ENCODE assay signal across 1 cellular context in the genomic region with DNA sequence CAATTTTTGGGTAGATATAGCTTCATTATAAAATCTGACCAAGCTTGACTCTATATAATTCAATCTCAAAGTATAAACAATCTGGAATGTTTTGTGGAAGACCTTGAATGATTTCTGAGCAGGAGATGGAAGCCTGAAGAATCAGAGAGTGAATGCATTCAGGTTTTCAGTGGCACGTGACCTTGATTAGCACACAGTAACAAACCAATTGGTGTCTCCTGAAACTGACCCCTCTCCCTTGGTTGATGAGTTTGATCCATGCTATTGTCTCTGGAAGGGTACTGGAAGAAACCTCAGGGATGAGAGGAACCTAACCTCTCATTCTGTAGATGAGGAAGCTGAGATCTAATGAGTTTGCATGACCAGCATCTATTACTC.
TF ChIP-seq lines count a peak whose summit lies in the region.

No MANE protein-coding gene starts in this region.

TF ChIP-seq in GM23338, 12 proteins besides CTCF, POLR2A, EP300 and RAD21 (continued from another document):
- TF ChIP-seq ZNF331 (CRISPR knock-in tag; IDR thresholded peaks at IDR 0.05; ENCODE audit: low read depth) (no peak), ZNF114 (CRISPR knock-in tag; IDR thresholded peaks at IDR 0.05) (no peak), JUNB (IDR thresholded peaks at IDR 0.05; ENCODE audit: unreplicated experiment) (no peak), STAT1 (IDR thresholded peaks at IDR 0.05; ENCODE audit: unreplicated experiment) (no peak), CREB1 (CRISPR knock-in tag; IDR thresholded peaks at IDR 0.05; ENCODE audit: low read depth) (no peak), EZH2phosphoT487 (IDR thresholded peaks at IDR 0.05; ENCODE audit: unreplicated experiment) (no peak), POLR2AphosphoS5 (IDR thresholded peaks at IDR 0.05; ENCODE audit: low read depth) (no peak), NANOG (IDR thresholded peaks at IDR 0.05; ENCODE audit: borderline replicate concordance) (no peak)
- TF ChIP-seq, protein P1, sequence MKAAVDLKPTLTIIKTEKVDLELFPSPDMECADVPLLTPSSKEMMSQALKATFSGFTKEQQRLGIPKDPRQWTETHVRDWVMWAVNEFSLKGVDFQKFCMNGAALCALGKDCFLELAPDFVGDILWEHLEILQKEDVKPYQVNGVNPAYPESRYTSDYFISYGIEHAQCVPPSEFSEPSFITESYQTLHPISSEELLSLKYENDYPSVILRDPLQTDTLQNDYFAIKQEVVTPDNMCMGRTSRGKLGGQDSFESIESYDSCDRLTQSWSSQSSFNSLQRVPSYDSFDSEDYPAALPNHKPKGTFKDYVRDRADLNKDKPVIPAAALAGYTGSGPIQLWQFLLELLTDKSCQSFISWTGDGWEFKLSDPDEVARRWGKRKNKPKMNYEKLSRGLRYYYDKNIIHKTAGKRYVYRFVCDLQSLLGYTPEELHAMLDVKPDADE (IDR thresholded peaks at IDR 0.05): no peak
- TF ChIP-seq, protein P2, sequence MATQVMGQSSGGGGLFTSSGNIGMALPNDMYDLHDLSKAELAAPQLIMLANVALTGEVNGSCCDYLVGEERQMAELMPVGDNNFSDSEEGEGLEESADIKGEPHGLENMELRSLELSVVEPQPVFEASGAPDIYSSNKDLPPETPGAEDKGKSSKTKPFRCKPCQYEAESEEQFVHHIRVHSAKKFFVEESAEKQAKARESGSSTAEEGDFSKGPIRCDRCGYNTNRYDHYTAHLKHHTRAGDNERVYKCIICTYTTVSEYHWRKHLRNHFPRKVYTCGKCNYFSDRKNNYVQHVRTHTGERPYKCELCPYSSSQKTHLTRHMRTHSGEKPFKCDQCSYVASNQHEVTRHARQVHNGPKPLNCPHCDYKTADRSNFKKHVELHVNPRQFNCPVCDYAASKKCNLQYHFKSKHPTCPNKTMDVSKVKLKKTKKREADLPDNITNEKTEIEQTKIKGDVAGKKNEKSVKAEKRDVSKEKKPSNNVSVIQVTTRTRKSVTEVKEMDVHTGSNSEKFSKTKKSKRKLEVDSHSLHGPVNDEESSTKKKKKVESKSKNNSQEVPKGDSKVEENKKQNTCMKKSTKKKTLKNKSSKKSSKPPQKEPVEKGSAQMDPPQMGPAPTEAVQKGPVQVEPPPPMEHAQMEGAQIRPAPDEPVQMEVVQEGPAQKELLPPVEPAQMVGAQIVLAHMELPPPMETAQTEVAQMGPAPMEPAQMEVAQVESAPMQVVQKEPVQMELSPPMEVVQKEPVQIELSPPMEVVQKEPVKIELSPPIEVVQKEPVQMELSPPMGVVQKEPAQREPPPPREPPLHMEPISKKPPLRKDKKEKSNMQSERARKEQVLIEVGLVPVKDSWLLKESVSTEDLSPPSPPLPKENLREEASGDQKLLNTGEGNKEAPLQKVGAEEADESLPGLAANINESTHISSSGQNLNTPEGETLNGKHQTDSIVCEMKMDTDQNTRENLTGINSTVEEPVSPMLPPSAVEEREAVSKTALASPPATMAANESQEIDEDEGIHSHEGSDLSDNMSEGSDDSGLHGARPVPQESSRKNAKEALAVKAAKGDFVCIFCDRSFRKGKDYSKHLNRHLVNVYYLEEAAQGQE (IDR thresholded peaks at IDR 0.05; ENCODE audit: unreplicated experiment): no peak
